In genomic region chr10:6637053-6637452, GRCh38 we compare ENCODE assay signal across 28 cellular contexts. TPM values are rescaled to one million over a fixed set of nuclear protein-coding genes. Genes with fewer than 3 reads are reported as not detected.
"Had no signal": no experiment of that assay in that cellular context is flagged by ENCODE, and none has a peak within 500 bp of the region (broad histone marks: within the 10 kb centered on the region; RNA-seq: fewer than 3 reads in every experiment).

No MANE protein-coding gene starts in this region.

- H3K79me2 ChIP-seq: parathyroid adenoma had no signal

- H2AFZ ChIP-seq: neural progenitor cell, parathyroid adenoma had no signal

- H3K36me3 ChIP-seq: neural progenitor cell, ovary, right lobe of liver, sigmoid colon, stomach, thoracic aorta, thyroid gland, tibial nerve, upper lobe of left lung, vagina had no signal

- DNase-seq: natural killer cell; occipital lobe; ovary; posterior cingulate gyrus; right cardiac atrium; right lobe of liver; sigmoid colon; small intestine; stimulated activated CD4-positive, alpha-beta T cell treated with anti-CD3 and anti-CD28 coated beads, Interleukin-15, amount 100 ng/mL, for 24 hours; stimulated activated CD4-positive, alpha-beta T cell treated with anti-CD3 and anti-CD28 coated beads, Interleukin-2, amount 100 ng/mL, for 24 hours; stimulated activated CD4-positive, alpha-beta T cell treated with anti-CD3 and anti-CD28 coated beads, Interleukin-2, amount 100 ng/mL, for 48 hours; stimulated activated CD4-positive, alpha-beta T cell treated with anti-CD3 and anti-CD28 coated beads, Interleukin-4, amount 100 ng/mL, for 24 hours; stimulated activated naive B cell treated with anti-CD40 and anti-IgM and Interleukin-4, amounts not matched to agents 10 μg/mL and 1 μg/mL and 100 μg/mL, for 72 hours; stimulated activated naive CD4-positive, alpha-beta T cell treated with Interleukin-2 at 50 U/mL for 16 hours; stomach; thyroid gland; trophoblast cell; upper lobe of left lung had no signal

- H3K27ac Mint-ChIP-seq: natural killer cell; nephron; neural progenitor cell; progenitor cell of endocrine pancreas; stimulated activated effector memory CD8-positive, alpha-beta T cell treated with anti-CD3 and anti-CD28 coated beads, Interleukin-12 subunit alpha, Interleukin-12 subunit beta, amount 100 ng/mL, for 72 hours; stimulated activated naive B cell treated with anti-CD40 and anti-IgM and Interleukin-4, amounts not matched to agents 10 μg/mL and 1 μg/mL and 100 μg/mL, for 72 hours had no signal

- H3K4me1 Mint-ChIP-seq: nephron; stimulated activated naive B cell treated with anti-CD40 and anti-IgM and Interleukin-4, amounts not matched to agents 10 μg/mL and 1 μg/mL and 100 μg/mL, for 72 hours had no signal

- H3K36me3 Mint-ChIP-seq: natural killer cell; neural progenitor cell; stimulated activated effector memory CD8-positive, alpha-beta T cell treated with anti-CD3 and anti-CD28 coated beads, Interleukin-12 subunit alpha, Interleukin-12 subunit beta, amount 100 ng/mL, for 72 hours; stimulated activated naive B cell treated with anti-CD40 and anti-IgM and Interleukin-4, amounts not matched to agents 10 μg/mL and 1 μg/mL and 100 μg/mL, for 72 hours had no signal

- H3K27me3 ChIP-seq: neural progenitor cell, ovary, right lobe of liver, sigmoid colon, thyroid gland, tibial nerve, upper lobe of left lung, vagina had no signal

- H3K4me1 ChIP-seq: neural progenitor cell, parathyroid adenoma, right lobe of liver, sigmoid colon, stomach, thyroid gland, tibial nerve, upper lobe of left lung, vagina had no signal

- H3K4me2 ChIP-seq: neural progenitor cell had no signal

- H3K27ac ChIP-seq: neural progenitor cell, ovary, parathyroid adenoma, right lobe of liver, sigmoid colon, stomach, thoracic aorta, thyroid gland, tibial nerve, upper lobe of left lung, vagina had no signal

- H3K9me3 ChIP-seq: ovary, right lobe of liver, sigmoid colon, stomach, thoracic aorta, thyroid gland, upper lobe of left lung, vagina had no signal

- H3K9me3 Mint-ChIP-seq: natural killer cell; stimulated activated effector memory CD8-positive, alpha-beta T cell treated with anti-CD3 and anti-CD28 coated beads, Interleukin-12 subunit alpha, Interleukin-12 subunit beta, amount 100 ng/mL, for 72 hours; stimulated activated naive B cell treated with anti-CD40 and anti-IgM and Interleukin-4, amounts not matched to agents 10 μg/mL and 1 μg/mL and 100 μg/mL, for 72 hours; stimulated activated naive CD8-positive, alpha-beta T cell treated with anti-CD3 and anti-CD28 coated beads, Interleukin-15, Interleukin-2, amounts not matched to agents 100 ng/mL and 50 ng/mL, for 24 hours had no signal

- ATAC-seq: natural killer cell; right cardiac atrium; right lobe of liver; stimulated activated effector memory CD8-positive, alpha-beta T cell treated with anti-CD3 and anti-CD28 coated beads, Interleukin-12 subunit alpha, Interleukin-12 subunit beta, amount 100 ng/mL, for 72 hours; stimulated activated naive B cell treated with anti-CD40 and anti-IgM and Interleukin-4, amounts not matched to agents 10 μg/mL and 1 μg/mL and 100 μg/mL, for 72 hours had no signal

- H3K4me3 Mint-ChIP-seq: natural killer cell; nephron; neural progenitor cell; stimulated activated effector memory CD8-positive, alpha-beta T cell treated with anti-CD3 and anti-CD28 coated beads, Interleukin-12 subunit alpha, Interleukin-12 subunit beta, amount 100 ng/mL, for 72 hours; stimulated activated naive B cell treated with anti-CD40 and anti-IgM and Interleukin-4, amounts not matched to agents 10 μg/mL and 1 μg/mL and 100 μg/mL, for 72 hours; stimulated activated naive CD8-positive, alpha-beta T cell treated with anti-CD3 and anti-CD28 coated beads, Interleukin-15, Interleukin-2, amounts not matched to agents 100 ng/mL and 50 ng/mL, for 24 hours had no signal

- H3K4me3 ChIP-seq: neural progenitor cell, ovary, right lobe of liver, sigmoid colon, stomach, thoracic aorta, thyroid gland, tibial nerve, upper lobe of left lung, vagina had no signal

- H3K27me3 Mint-ChIP-seq: stimulated activated naive CD8-positive, alpha-beta T cell treated with anti-CD3 and anti-CD28 coated beads, Interleukin-15, Interleukin-2, amounts not matched to agents 100 ng/mL and 50 ng/mL, for 24 hours had no signal

RNA-seq across cellular contexts. Expression of gene PRKCQ, which starts 57.0 kb away (rescaled TPM):
- total RNA-seq: osteoblast had no signal
